Comparison of ENCODE assay signal across 9 cellular contexts in genomic region chr11:1748467-1749019, GRCh38. TPM values are rescaled to one million over a fixed set of nuclear protein-coding genes. Genes with fewer than 3 reads are reported as not detected.
DNase-seq lines count a peak whose midpoint lies in the region; ATAC-seq and TF ChIP-seq lines count a peak whose summit lies in the region.
"Had no signal": no experiment of that assay in that cellular context is flagged by ENCODE, and none has a peak within 500 bp of the region (broad histone marks: within the 10 kb centered on the region; RNA-seq: fewer than 3 reads in every experiment).

No MANE protein-coding gene starts in this region.

- intact Hi-C loops in esophagus squamous epithelium (cut with DNase I), result no loop called here

- peaks cover 0 to 36% (median 0%) of the 10 kb centered on the region in 4 donors for H3K27me3 ChIP-seq in esophagus squamous epithelium

- H3K27ac Mint-ChIP-seq in stimulated activated naive CD8-positive, alpha-beta T cell treated with anti-CD3 and anti-CD28 coated beads, Interleukin-15, Interleukin-2, amounts not matched to agents 100 ng/mL and 50 ng/mL, for 24 hours, result no peak overlapping the region
- H3K27ac Mint-ChIP-seq in nephron, result no peak overlapping the region

- 1 to 2% methylated on average over 12 to 22 of the region's 61 CpGs for WGBS in esophagus squamous epithelium, 2 donors

- peak overlapping the region; percentile 53 for H3K4me3 Mint-ChIP-seq in stimulated activated naive CD8-positive, alpha-beta T cell treated with anti-CD3 and anti-CD28 coated beads, Interleukin-15, Interleukin-2, amounts not matched to agents 100 ng/mL and 50 ng/mL, for 24 hours
- peak overlapping the region in 2 of 3 experiments; percentile 41 to 57 for H3K4me3 Mint-ChIP-seq in nephron

- peaks cover 4 to 21% (median 14%) of the 10 kb centered on the region in 3 donors for H3K36me3 ChIP-seq in esophagus squamous epithelium

- H3K27me3 Mint-ChIP-seq in stimulated activated naive CD8-positive, alpha-beta T cell treated with anti-CD3 and anti-CD28 coated beads, Interleukin-15, Interleukin-2, amounts not matched to agents 100 ng/mL and 50 ng/mL, for 24 hours, result peaks cover 14% of the 10 kb centered on the region
- H3K27me3 Mint-ChIP-seq in nephron (ENCODE audit: low read depth), result peaks cover 51% of the 10 kb centered on the region

- no peak for ATAC-seq in stimulated activated naive CD8-positive, alpha-beta T cell treated with anti-CD3 and anti-CD28 coated beads, Interleukin-15, Interleukin-2, amounts not matched to agents 100 U/mL and 50 U/mL, for 24 hours
- ATAC-seq in GM19452 (IDR thresholded peaks at IDR 0.05; ENCODE audit: unreplicated experiment), result no peak
- no peak for ATAC-seq in HG02642 (IDR thresholded peaks at IDR 0.05; ENCODE audit: poor library complexity, unreplicated experiment)

- H3K4me3 ChIP-seq in esophagus squamous epithelium, result peak overlapping the region; percentile 37 to 65 (median 46)

- no peaks in the 10 kb centered on the region for H3K9me3 ChIP-seq in esophagus squamous epithelium

- peaks cover 28% of the 10 kb centered on the region for H3K4me1 Mint-ChIP-seq in stimulated activated naive CD8-positive, alpha-beta T cell treated with anti-CD3 and anti-CD28 coated beads, Interleukin-15, Interleukin-2, amounts not matched to agents 100 ng/mL and 50 ng/mL, for 24 hours (ENCODE audit: low read depth)
- H3K4me1 Mint-ChIP-seq in nephron, result peaks cover 10% of the 10 kb centered on the region

- TF ChIP-seq POLR2A in esophagus squamous epithelium (IDR thresholded peaks at IDR 0.05), result no peak

- no peak for DNase-seq in stimulated activated naive CD8-positive, alpha-beta T cell treated with anti-CD3 and anti-CD28 coated beads, Interleukin-15, Interleukin-2, amounts not matched to agents 100 U/mL and 50 U/mL, for 24 hours
- DNase-seq in esophagus squamous epithelium (lab: John Stamatoyannopoulos, UW), result no peak
- DNase-seq in stimulated activated naive CD4-positive, alpha-beta T cell (lab: John Stamatoyannopoulos, UW), result no peak
- no peak for DNase-seq in CD1c-positive myeloid dendritic cell (ENCODE audit: extremely low spot score)

- peak overlapping the region; percentile 14 to 63 (median 42) for H3K27ac ChIP-seq in esophagus squamous epithelium

- H3K4me1 ChIP-seq in esophagus squamous epithelium, result peaks cover 22 to 81% (median 34%) of the 10 kb centered on the region in 3 donors

- peaks cover 8% of the 10 kb centered on the region for H3K9me3 Mint-ChIP-seq in stimulated activated naive CD8-positive, alpha-beta T cell treated with anti-CD3 and anti-CD28 coated beads, Interleukin-15, Interleukin-2, amounts not matched to agents 100 ng/mL and 50 ng/mL, for 24 hours
- H3K9me3 Mint-ChIP-seq in nephron, result no peaks in the 10 kb centered on the region

- peaks cover 4% of the 10 kb centered on the region for H3K36me3 Mint-ChIP-seq in stimulated activated naive CD8-positive, alpha-beta T cell treated with anti-CD3 and anti-CD28 coated beads, Interleukin-15, Interleukin-2, amounts not matched to agents 100 ng/mL and 50 ng/mL, for 24 hours (ENCODE audit: low read depth)
- H3K36me3 Mint-ChIP-seq in nephron (ENCODE audit: low read depth), result peaks cover 8% of the 10 kb centered on the region

- TF ChIP-seq CTCF in esophagus squamous epithelium (IDR thresholded peaks at IDR 0.05), result no peak
- TF ChIP-seq CTCF in nephron (IDR thresholded peaks at IDR 0.05; ENCODE audit: unreplicated experiment in 3 of 3), result no peak

RNA-seq across cellular contexts. Expression of gene IFITM10, which starts 1.9 kb away (rescaled TPM):
- total RNA-seq in esophagus squamous epithelium, result 1 to 10 TPM in 3 of 4 donors, under 1 TPM in 1; 0.88 to 6.3 (median 2.4) TPM

RNA-seq across cellular contexts. Expression of gene CTSD, which starts 15.2 kb away (rescaled TPM):
- 100 to 1,000 TPM; 369 to 649 (median 567) TPM for total RNA-seq in esophagus squamous epithelium

RNA-seq across cellular contexts. Expression of gene KRTAP5-6, which starts 51.5 kb away (rescaled TPM):
- not detected for total RNA-seq in esophagus squamous epithelium
- total RNA-seq: activated CD8-positive, alpha-beta memory T cell treated with anti-CD3 and anti-CD28 coated beads for 36 hours had no signal
